In genomic region chr7:35800718-35801391, GRCh38 we compare ENCODE assay signal across 8 cellular contexts. TPM values are rescaled to one million over a fixed set of nuclear protein-coding genes. Genes with fewer than 3 reads are reported as not detected.
A peak's percentile ranks its signal among the peaks of the same experiment; 100 is the strongest.
DNase-seq lines count a peak whose midpoint lies in the region; ATAC-seq, FAIRE-seq and TF ChIP-seq lines count a peak whose summit lies in the region.

Gene SEPTIN7 (plus strand): TSS chr7:35801057. CDS start chr7:35801210, 153 bp downstream.

- H2BK12ac ChIP-seq in H1 (ENCODE audit: low read depth, low read length) (peak within 1 kb of the TSS; percentile 97), mesenchymal stem cell (ENCODE audit: low read length in 2 of 2) (peak within 1 kb of the TSS; percentile 61 to 69)

- H2BK5ac ChIP-seq in H1 (ENCODE audit: low read depth, low read length) (peak within 1 kb of the TSS; percentile 99), mesenchymal stem cell (ENCODE audit: low read depth, low read length, poor library complexity, severe bottlenecking) (peak within 1 kb of the TSS; percentile 90)

- FAIRE-seq in H1 (lab: Jason Lieb, UNC) = no peak

- no peaks in the 10 kb centered on the region for H3K9me3 Mint-ChIP-seq in activated CD8-positive, alpha-beta memory T cell treated with anti-CD3 and anti-CD28 coated beads, Interleukin-2, amount 10 ng/mL, durations not matched to agents 7 days and 5 days (ENCODE audit: low read depth)

- H4K5ac ChIP-seq in H1 (ENCODE audit: insufficient read length, low read depth, low read length) = peak within 1 kb of the TSS; percentile 99

- peak within 1 kb of the TSS; percentile 98 for H3K27ac Mint-ChIP-seq in activated CD8-positive, alpha-beta memory T cell treated with anti-CD3 and anti-CD28 coated beads, Interleukin-2, amount 10 ng/mL, durations not matched to agents 7 days and 5 days

- H3K4ac ChIP-seq in H1 (replicated peaks; ENCODE audit: insufficient read length, low read depth, low read length) = peak within 1 kb of the TSS; percentile 81
- peak within 1 kb of the TSS; percentile 90 to 98 for H3K4ac ChIP-seq in mesenchymal stem cell (ENCODE audit: low read depth in 1 of 2, low read length in 2 of 2)

- no peaks in the 10 kb centered on the region for H3K9me3 ChIP-seq in NT2/D1 (ENCODE audit: insufficient read depth, low read length)
- H3K9me3 ChIP-seq in H1 (ENCODE audit: insufficient read depth in 2 of 2, low read depth in 1 of 2, low read length in 1 of 2) = no peaks in the 10 kb centered on the region
- no peaks in the 10 kb centered on the region for H3K9me3 ChIP-seq in mesenchymal stem cell (ENCODE audit: control insufficient read depth, low read length)

- H4K91ac ChIP-seq in H1 (replicated peaks; ENCODE audit: insufficient read length, low read length) (peak within 1 kb of the TSS; percentile 99), mesenchymal stem cell (ENCODE audit: low read length) (peak within 1 kb of the TSS; percentile 87)

- H3K27me3 Mint-ChIP-seq in activated CD8-positive, alpha-beta memory T cell treated with anti-CD3 and anti-CD28 coated beads, Interleukin-2, amount 10 ng/mL, durations not matched to agents 7 days and 5 days = peaks cover 4% of the 10 kb centered on the region

- H3K23ac ChIP-seq in H1 (ENCODE audit: insufficient read length) (no peak within 1 kb of the TSS), mesenchymal stem cell (ENCODE audit: low read length in 2 of 2) (peak within 1 kb of the TSS; percentile 20 to 99)

- CTCF ChIA-PET in activated CD8-positive, alpha-beta memory T cell treated with anti-CD3 and anti-CD28 coated beads, Interleukin-2, amount 10 ng/mL, durations not matched to agents 7 days and 5 days (lab: Charles Lee) = interaction anchor here (1.0 to 6.2 kb wide), 11 partner anchors 9 to 487 kb away, joined by 3 to 67 read pairs (median 4); no protein-coding TSS in a partner anchor
- CTCF ChIA-PET in H1 (lab: Charles Lee; ENCODE audit: partially characterized antibody) = interaction anchor here (1.3 to 3.5 kb wide), 9 partner anchors 10 to 114 kb away, joined by 4 to 17 read pairs (median 9); no protein-coding TSS in a partner anchor

- H3K56ac ChIP-seq in H1 (replicated peaks; ENCODE audit: insufficient read length, low read depth, low read length) = peak within 1 kb of the TSS; percentile 99

- H4K8ac ChIP-seq in H1 (ENCODE audit: extremely low read depth, insufficient read depth, low read length) (peak within 1 kb of the TSS; percentile 99), mesenchymal stem cell (ENCODE audit: low read length) (peak within 1 kb of the TSS; percentile 97)

- 0 out of 2 replicates have a peak within 1 kb of the TSS, but pooled peaks have one; percentile 35 for H2BK20ac ChIP-seq in H1 (ENCODE audit: low read length)

- peaks cover 6% of the 10 kb centered on the region for H3K23me2 ChIP-seq in H1 (ENCODE audit: low read depth, low read length)

- H2AFZ ChIP-seq in H1 (ENCODE audit: low read length) (peak within 1 kb of the TSS; percentile 90), mesenchymal stem cell (ENCODE audit: low read depth, low read length) (peak within 1 kb of the TSS; percentile 95)

- H3K36me3 ChIP-seq in NT2/D1 (ENCODE audit: insufficient read depth, insufficient read length, low read length) (peaks cover 6% of the 10 kb centered on the region), H1 (ENCODE audit: control insufficient read depth in 2 of 4, insufficient read depth in 4 of 4, low read length in 3 of 4) (no peaks in the 10 kb centered on the region), mesenchymal stem cell (ENCODE audit: control insufficient read depth in 1 of 2, insufficient read depth in 2 of 2, low read depth in 1 of 2, low read length in 2 of 2) (no peaks in the 10 kb centered on the region)

- H3K27ac ChIP-seq in H1 (ENCODE audit: low read depth, low read length) (peak within 1 kb of the TSS; percentile 99), mesenchymal stem cell (ENCODE audit: low read length, poor library complexity, severe bottlenecking) (peak within 1 kb of the TSS; percentile 98)

- ATAC-seq in GM21381 (IDR thresholded peaks at IDR 0.05; ENCODE audit: unreplicated experiment) = peak; percentile 87
- peak; percentile 94 for ATAC-seq in activated CD8-positive, alpha-beta memory T cell treated with anti-CD3 and anti-CD28 coated beads, Interleukin-2, amount 10 ng/mL, durations not matched to agents 7 days and 5 days

- H2AK5ac ChIP-seq in H1 (ENCODE audit: low read depth, low read length) (no peak within 1 kb of the TSS), mesenchymal stem cell (ENCODE audit: low read length, severe bottlenecking) (peak within 1 kb of the TSS; percentile 41)

- H3K27me3 ChIP-seq in NT2/D1 (ENCODE audit: insufficient read depth, insufficient read length) (no peaks in the 10 kb centered on the region), H1 (replicated peaks in 1 of 4; ENCODE audit: control insufficient read depth in 3 of 4, extremely low read depth in 1 of 4, insufficient read depth in 3 of 4, low read length in 3 of 4) (no peaks in the 10 kb centered on the region), mesenchymal stem cell (ENCODE audit: control insufficient read depth in 1 of 2, insufficient read depth in 1 of 2, low read length in 2 of 2) (no peaks in the 10 kb centered on the region)

- peak; percentile 86 to 91 for TF ChIP-seq POLR2A in H1 (IDR thresholded peaks at IDR 0.05; ENCODE audit: control extremely low read depth in 1 of 2, low read depth in 2 of 2, low read length in 2 of 2)

- POLR2A ChIA-PET in H1 (lab: Charles Lee; ENCODE audit: partially characterized antibody) = interaction anchor here (0.5 to 4.8 kb wide), 37 partner anchors 8 to 150 kb away, joined by 3 to 38 read pairs (median 5); partner anchors contain the start of gene HERPUD2

- DNase-seq in COR-L47 (lab: John Stamatoyannopoulos, UW) (peak; percentile 98), HUDEP-2 (lab: John Stamatoyannopoulos, UW; ENCODE audit: unreplicated experiment in 76 of 76) (peak; percentile 88 to 100 (median 98)), NT2/D1 (ENCODE audit: low read depth, low spot score) (peak; percentile 99), H1 (ENCODE audit: low read depth in 1 of 2, low spot score in 2 of 2) (peak; percentile 95 to 97), mesenchymal stem cell (peak; percentile 99)
- peak; percentile 100 for DNase-seq in activated CD8-positive, alpha-beta memory T cell treated with anti-CD3 and anti-CD28 coated beads, Interleukin-2, amount 10 ng/mL, durations not matched to agents 7 days and 5 days
- peak; percentile 98 for DNase-seq in stimulated activated CD8-positive, alpha-beta memory T cell treated with anti-CD3 and anti-CD28 coated beads, Interleukin-12 subunit alpha, Interleukin-12 subunit beta, amount 100 ng/mL, for 4 hours (ENCODE audit: low read depth)

- H3K79me2 ChIP-seq in H1 (ENCODE audit: control insufficient read depth in 1 of 2, insufficient read depth in 2 of 2, low read length in 2 of 2) = peaks cover 17 to 40% of the 10 kb centered on the region in 2 experiments

- H3K36me3 Mint-ChIP-seq in activated CD8-positive, alpha-beta memory T cell treated with anti-CD3 and anti-CD28 coated beads, Interleukin-2, amount 10 ng/mL, durations not matched to agents 7 days and 5 days = peaks cover 17% of the 10 kb centered on the region

- no peak; a peak in 1 of 3 replicates for TF ChIP-seq EP300 in H1 (IDR thresholded peaks at IDR 0.05; ENCODE audit: borderline replicate concordance in 1 of 2, low read depth in 2 of 2, low read length in 2 of 2)

- H3K4me2 ChIP-seq in H1 (ENCODE audit: insufficient read depth in 1 of 2, low read depth in 2 of 2, low read length in 2 of 2) (peak within 1 kb of the TSS; percentile 78 to 85), mesenchymal stem cell (ENCODE audit: low read length, poor library complexity, severe bottlenecking) (peak within 1 kb of the TSS; percentile 92)

- H3K4me3 ChIP-seq in NT2/D1 (ENCODE audit: insufficient read length, low read depth) (peak within 1 kb of the TSS; percentile 91), H1 (ENCODE audit: extremely low read depth in 1 of 4, insufficient read depth in 2 of 4, low read depth in 3 of 4, low read length in 4 of 4) (peak within 1 kb of the TSS; percentile 84 to 94 (median 88)), mesenchymal stem cell (ENCODE audit: insufficient read depth in 1 of 2, low read depth in 1 of 2, low read length in 2 of 2) (peak within 1 kb of the TSS; percentile 83 to 88)

- H3K14ac ChIP-seq in H1 (ENCODE audit: insufficient read length) (no peak within 1 kb of the TSS), mesenchymal stem cell (ENCODE audit: low read length in 2 of 2) (peak within 1 kb of the TSS; percentile 82 to 95)

- H3K9ac ChIP-seq in NT2/D1 (ENCODE audit: insufficient read length, low read depth) = peak within 1 kb of the TSS; percentile 96
- H3K9ac ChIP-seq in H1 (replicated peaks in 1 of 4; ENCODE audit: extremely low read depth in 1 of 4, low read depth in 3 of 4, low read length in 3 of 4) = peak within 1 kb of the TSS; percentile 88 to 99 (median 96)
- H3K9ac ChIP-seq in mesenchymal stem cell (ENCODE audit: low read length) = peak within 1 kb of the TSS; percentile 92

- no peak for TF ChIP-seq CTCF in H1 (IDR thresholded peaks at IDR 0.05; ENCODE audit: control extremely low read depth in 1 of 3, insufficient read depth in 1 of 3, low read depth in 1 of 3, low read length in 3 of 3)

- H3K18ac ChIP-seq in H1 (ENCODE audit: extremely low read depth, low read length) (peak within 1 kb of the TSS; percentile 97), mesenchymal stem cell (ENCODE audit: low read depth in 1 of 2, low read length in 2 of 2) (peak within 1 kb of the TSS; percentile 96 to 99)

- WGBS in H1 (ENCODE audit: extremely low coverage in 1 of 2, insufficient coverage in 1 of 2, insufficient read length in 1 of 2, insufficient replicate concordance in 2 of 2, low coverage in 1 of 2, low lambda C conversion rate in 2 of 2, missing lambda C conversion rate in 1 of 2), 2 experiments = 1% methylated on average over 45 of the region's 62 CpGs; no CpG with 5 or more reads in 1 of the 2 experiments
- under 1% methylated on average over 52 of the region's 62 CpGs for WGBS in mesenchymal stem cell

- peaks cover 37% of the 10 kb centered on the region for H3K4me1 Mint-ChIP-seq in activated CD8-positive, alpha-beta memory T cell treated with anti-CD3 and anti-CD28 coated beads, Interleukin-2, amount 10 ng/mL, durations not matched to agents 7 days and 5 days

- no peaks in the 10 kb centered on the region; the same call in 1 of the 2 replicates for H3K79me1 ChIP-seq in H1 (ENCODE audit: low read depth, low read length)
- peaks cover 3% of the 10 kb centered on the region for H3K79me1 ChIP-seq in mesenchymal stem cell (replicated peaks; ENCODE audit: low read length, poor library complexity, severe bottlenecking)

- H4K20me1 ChIP-seq in H1 (replicated peaks in 1 of 2; ENCODE audit: control insufficient read depth in 1 of 2, insufficient read depth in 2 of 2, low read length in 2 of 2) = peaks cover 0 to 5% of the 10 kb centered on the region in 2 experiments

- peak within 1 kb of the TSS; percentile 97 for H3K4me3 Mint-ChIP-seq in activated CD8-positive, alpha-beta memory T cell treated with anti-CD3 and anti-CD28 coated beads, Interleukin-2, amount 10 ng/mL, durations not matched to agents 7 days and 5 days

- H2BK120ac ChIP-seq in H1 (replicated peaks; ENCODE audit: low read depth, low read length) (peak within 1 kb of the TSS; percentile 84), mesenchymal stem cell (ENCODE audit: low read depth, low read length) (peak within 1 kb of the TSS; percentile 94)

- H3K4me1 ChIP-seq in NT2/D1 (ENCODE audit: insufficient read depth, insufficient read length) (no peaks in the 10 kb centered on the region), H1 (replicated peaks in 1 of 4; ENCODE audit: control insufficient read depth in 3 of 4, insufficient read depth in 4 of 4, low read length in 3 of 4) (peaks cover 0 to 6% (median 1%) of the 10 kb centered on the region in 4 experiments; a peak in 3 of 7 replicates), mesenchymal stem cell (ENCODE audit: control insufficient read depth, insufficient read depth, low read depth, low read length) (peaks cover 5% of the 10 kb centered on the region)

- no peak for TF ChIP-seq RAD21 in H1 (IDR thresholded peaks at IDR 0.05 in 1 of 2, conservative IDR thresholded peaks at IDR 0.05 in 1 of 2; ENCODE audit: low read depth in 2 of 2, low read length in 2 of 2)

- H2BK15ac ChIP-seq in H1 (ENCODE audit: low read length) (peak within 1 kb of the TSS; percentile 99; the same call in 1 of the 2 replicates), mesenchymal stem cell (ENCODE audit: low read depth, poor library complexity, severe bottlenecking) (peak within 1 kb of the TSS; percentile 97)

RNA-seq across cellular contexts. Expression of gene SEPTIN7, which starts in this region (rescaled TPM):
- 100 to 1,000 TPM; 192 to 237 TPM for total RNA-seq in activated CD8-positive, alpha-beta memory T cell treated with anti-CD3 and anti-CD28 coated beads, Interleukin-2, amount 10 ng/mL, durations not matched to agents 7 days and 5 days
- total RNA-seq in H1 (2021; fragmentation: NEBNext Ultra II Directional; extraction: Animal tissue kit (Norgen Biotek cat#: 25700)) = 177 and 183 TPM in 2 replicates
- polyA plus RNA-seq in H1 (2011; rRNA removed) = 36.6 and 85.3 TPM in 2 replicates
- 98.4 TPM for polyA plus RNA-seq in H1 (2011; cell fraction: cytosol; rRNA removed)
- 20.1 TPM for polyA plus RNA-seq in H1 (2011; cell fraction: nucleus; rRNA removed)
- 93.7 to 256 TPM (median 114 TPM) in 4 replicates for polyA plus RNA-seq in H1 (2012, experiment 1 of 2)
- 18.3 TPM for polyA plus RNA-seq in H1 (2012, experiment 2 of 2)
- 128 TPM for polyA plus RNA-seq in H1 (2013, experiment 1 of 2)
- polyA plus RNA-seq in H1 (2013, experiment 2 of 2) = 131 TPM
- polyA minus RNA-seq in H1 (2011; rRNA and poly(A)+ RNA removed) = 79.6 and 117 TPM in 2 replicates
- 43.0 TPM for polyA minus RNA-seq in H1 (2011; cell fraction: cytosol; rRNA and poly(A)+ RNA removed)
- polyA minus RNA-seq in H1 (2011; cell fraction: nucleus; rRNA and poly(A)+ RNA removed) = 86.5 TPM
- 250 TPM for polyA plus RNA-seq in mesenchymal stem cell (2013, experiment 1 of 2)
- 256 TPM for polyA plus RNA-seq in mesenchymal stem cell (2013, experiment 2 of 2)

Comparison
In these comparisons a context has a peak if more than half of its experiments do, and no peak if none do; other contexts are left out.
1. Peak in every context shown above with its lines: DNase-seq, ATAC-seq, H3K4me3 ChIP-seq and H3K27ac ChIP-seq.